9 cellular contexts compared by ENCODE assay signal in the genomic region with DNA sequence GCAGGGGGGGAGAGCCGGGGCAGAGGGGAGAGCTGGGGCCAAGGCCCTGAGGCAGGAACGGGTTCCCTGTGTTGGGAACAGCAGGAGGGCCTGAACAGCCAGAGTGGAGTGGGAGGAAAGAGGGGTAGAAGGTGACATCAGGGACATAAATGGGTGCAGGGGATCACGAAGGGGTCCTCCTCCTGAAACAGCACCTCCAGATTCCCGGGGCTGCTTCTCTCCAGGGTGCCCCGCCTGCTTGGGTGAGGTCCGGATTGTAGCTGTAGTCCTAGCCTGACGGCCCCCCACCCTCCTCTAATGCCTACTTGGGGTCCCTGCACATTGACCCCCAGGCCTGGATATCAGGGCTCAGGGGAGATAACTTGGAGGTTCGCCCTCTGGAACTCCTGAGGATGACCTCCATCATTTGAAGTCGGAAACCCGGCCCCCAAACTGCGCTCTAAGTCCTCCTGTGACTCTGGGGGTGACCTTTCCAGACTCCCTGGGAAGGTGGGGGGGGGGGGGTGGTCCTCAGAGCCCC. TPM values are rescaled to one million over a fixed set of nuclear protein-coding genes. Genes with fewer than 3 reads are reported as not detected.
A peak's percentile ranks its signal among the peaks of the same experiment; 100 is the strongest.
DNase-seq lines count a peak whose midpoint lies in the region; ATAC-seq and TF ChIP-seq lines count a peak whose summit lies in the region.
"Had no signal": no experiment of that assay in that cellular context is flagged by ENCODE, and none has a peak within 500 bp of the region (broad histone marks: within the 10 kb centered on the region; RNA-seq: fewer than 3 reads in every experiment).

No MANE protein-coding gene starts in this region.

- no peaks in the 10 kb centered on the region for H3K9me3 Mint-ChIP-seq in activated CD4-positive, alpha-beta T cell treated with anti-CD3 and anti-CD28 coated beads, Interleukin-2, amount 10 ng/mL, durations not matched to agents 7 days and 5 days
- no peaks in the 10 kb centered on the region for H3K9me3 Mint-ChIP-seq in activated naive CD8-positive, alpha-beta T cell treated with anti-CD3 and anti-CD28 coated beads, Interleukin-2, amount 10 ng/mL, durations not matched to agents 7 days and 5 days

- CTCF ChIA-PET in activated CD4-positive, alpha-beta T cell treated with anti-CD3 and anti-CD28 coated beads, Interleukin-2, amount 10 ng/mL, durations not matched to agents 7 days and 5 days (lab: Charles Lee) = no interaction called here

- H3K27me3 ChIP-seq in kidney epithelial cell (ENCODE audit: control insufficient read depth, insufficient read depth, low read length) = peaks cover 6% of the 10 kb centered on the region
- peaks cover 36% of the 10 kb centered on the region for H3K27me3 ChIP-seq in thymus (ENCODE audit: control insufficient read depth, insufficient read depth)

- H3K4me3 Mint-ChIP-seq in activated CD4-positive, alpha-beta T cell treated with anti-CD3 and anti-CD28 coated beads, Interleukin-2, amount 10 ng/mL, durations not matched to agents 7 days and 5 days = peak overlapping the region; percentile 13
- peak overlapping the region; percentile 16 for H3K4me3 Mint-ChIP-seq in activated naive CD8-positive, alpha-beta T cell treated with anti-CD3 and anti-CD28 coated beads, Interleukin-2, amount 10 ng/mL, durations not matched to agents 7 days and 5 days

- peaks cover 35% of the 10 kb centered on the region for H3K27me3 Mint-ChIP-seq in activated CD4-positive, alpha-beta T cell treated with anti-CD3 and anti-CD28 coated beads, Interleukin-2, amount 10 ng/mL, durations not matched to agents 7 days and 5 days
- peaks cover 20% of the 10 kb centered on the region for H3K27me3 Mint-ChIP-seq in activated naive CD8-positive, alpha-beta T cell treated with anti-CD3 and anti-CD28 coated beads, Interleukin-2, amount 10 ng/mL, durations not matched to agents 7 days and 5 days

- no peaks in the 10 kb centered on the region for H3K9me3 ChIP-seq in thymus (ENCODE audit: control insufficient read depth)

- DNase-seq in activated CD4-positive, alpha-beta T cell treated with anti-CD3 and anti-CD28 coated beads, Interleukin-2, amount 10 ng/mL, durations not matched to agents 7 days and 5 days = no peak
- DNase-seq in activated CD4-positive, alpha-beta T cell treated with anti-CD3 and anti-CD28 coated beads for 1 hour = no peak
- no peak for DNase-seq in activated naive CD8-positive, alpha-beta T cell treated with anti-CD3 and anti-CD28 coated beads, Interleukin-2, amount 10 ng/mL, durations not matched to agents 7 days and 5 days
- DNase-seq in kidney epithelial cell (ENCODE audit: low read depth) (no peak), ecto neural progenitor cell (ENCODE audit: low spot score) (no peak)
- DNase-seq in stimulated activated CD4-positive, alpha-beta T cell treated with anti-CD3 and anti-CD28 coated beads, Interleukin-2, amount 100 ng/mL, for 24 hours = no peak
- DNase-seq: DMS79 had no signal

- no peaks in the 10 kb centered on the region for H3K4me1 ChIP-seq in thymus (ENCODE audit: control insufficient read depth, insufficient read depth, low read length)

- peaks cover 2% of the 10 kb centered on the region for H3K36me3 ChIP-seq in kidney epithelial cell (ENCODE audit: control insufficient read depth, insufficient read depth, low read length)
- H3K36me3 ChIP-seq in thymus (ENCODE audit: control insufficient read depth, insufficient read depth) = peaks cover 28% of the 10 kb centered on the region

- peaks cover 6% of the 10 kb centered on the region for H3K4me1 Mint-ChIP-seq in activated CD4-positive, alpha-beta T cell treated with anti-CD3 and anti-CD28 coated beads, Interleukin-2, amount 10 ng/mL, durations not matched to agents 7 days and 5 days
- peaks cover 5% of the 10 kb centered on the region for H3K4me1 Mint-ChIP-seq in activated naive CD8-positive, alpha-beta T cell treated with anti-CD3 and anti-CD28 coated beads, Interleukin-2, amount 10 ng/mL, durations not matched to agents 7 days and 5 days

- H3K27ac Mint-ChIP-seq in activated CD4-positive, alpha-beta T cell treated with anti-CD3 and anti-CD28 coated beads, Interleukin-2, amount 10 ng/mL, durations not matched to agents 7 days and 5 days = no peak overlapping the region
- no peak overlapping the region for H3K27ac Mint-ChIP-seq in activated naive CD8-positive, alpha-beta T cell treated with anti-CD3 and anti-CD28 coated beads, Interleukin-2, amount 10 ng/mL, durations not matched to agents 7 days and 5 days

- TF ChIP-seq CTCF in kidney epithelial cell (IDR thresholded peaks at IDR 0.05; ENCODE audit: insufficient read depth, low read length, poor library complexity, severe bottlenecking) = no peak

- POLR2A ChIA-PET in activated CD4-positive, alpha-beta T cell treated with anti-CD3 and anti-CD28 coated beads, Interleukin-2, amount 10 ng/mL, durations not matched to agents 7 days and 5 days (lab: Charles Lee) = interaction anchor here (0.6 kb wide), 1 partner anchor 13 kb away, joined by 4 read pairs; no protein-coding TSS in a partner anchor
- POLR2A ChIA-PET in activated naive CD8-positive, alpha-beta T cell treated with anti-CD3 and anti-CD28 coated beads, Interleukin-2, amount 10 ng/mL, durations not matched to agents 7 days and 5 days (lab: Charles Lee) = interaction anchor here (1.0 kb wide), 2 partner anchors 16 to 182 kb away, joined by 4 read pairs; no protein-coding TSS in a partner anchor

- H3K27ac ChIP-seq in thymus (ENCODE audit: low read depth) = no peak overlapping the region

- ATAC-seq in activated naive CD8-positive, alpha-beta T cell treated with anti-CD3 and anti-CD28 coated beads, Interleukin-2, amount 10 ng/mL, durations not matched to agents 7 days and 5 days (ENCODE audit: low read depth) = peak; percentile 25
- no peak for ATAC-seq in HG03457 (IDR thresholded peaks at IDR 0.05; ENCODE audit: unreplicated experiment)

- H3K36me3 Mint-ChIP-seq in activated CD4-positive, alpha-beta T cell treated with anti-CD3 and anti-CD28 coated beads, Interleukin-2, amount 10 ng/mL, durations not matched to agents 7 days and 5 days (ENCODE audit: low read depth) = peaks cover 19% of the 10 kb centered on the region
- H3K36me3 Mint-ChIP-seq in activated naive CD8-positive, alpha-beta T cell treated with anti-CD3 and anti-CD28 coated beads, Interleukin-2, amount 10 ng/mL, durations not matched to agents 7 days and 5 days = peaks cover 8% of the 10 kb centered on the region

- H3K4me3 ChIP-seq in kidney epithelial cell (ENCODE audit: low read depth, low read length) (peak overlapping the region; percentile 12), thymus (ENCODE audit: low read length) (peak overlapping the region; percentile 42)

- 25% methylated on average over 11 of the region's 11 CpGs for WGBS in thymus

RNA-seq across cellular contexts. Expression of gene SCN1B, which starts 0.5 kb away (rescaled TPM):
- total RNA-seq in activated CD4-positive, alpha-beta T cell treated with anti-CD3 and anti-CD28 coated beads, Interleukin-2, amount 10 ng/mL, durations not matched to agents 7 days and 5 days = under 1 TPM; 0.50 to 0.97 TPM
- total RNA-seq in activated naive CD8-positive, alpha-beta T cell treated with anti-CD3 and anti-CD28 coated beads, Interleukin-2, amount 10 ng/mL, durations not matched to agents 7 days and 5 days = 1 to 10 TPM in 1 of 2 experiments, under 1 TPM in 1; 0.85 to 1.2 TPM
- 1.6 and 1.8 TPM in 2 replicates for total RNA-seq in kidney epithelial cell
- 3.4 TPM for polyA plus RNA-seq in thymus

RNA-seq across cellular contexts. Expression of gene HPN, which starts 11.7 kb away (rescaled TPM):
- not detected for total RNA-seq in activated CD4-positive, alpha-beta T cell treated with anti-CD3 and anti-CD28 coated beads, Interleukin-2, amount 10 ng/mL, durations not matched to agents 7 days and 5 days
- total RNA-seq in activated naive CD8-positive, alpha-beta T cell treated with anti-CD3 and anti-CD28 coated beads, Interleukin-2, amount 10 ng/mL, durations not matched to agents 7 days and 5 days = under 1 TPM in 1 of 2 experiments, not detected in 1; 0.20 TPM
- 1.6 and 2.3 TPM in 2 replicates for total RNA-seq in kidney epithelial cell
- polyA plus RNA-seq in thymus = 0.82 TPM

RNA-seq across cellular contexts. Expression of gene GRAMD1A, which starts 29.7 kb away (rescaled TPM):
- 100 to 1,000 TPM; 106 to 114 TPM for total RNA-seq in activated CD4-positive, alpha-beta T cell treated with anti-CD3 and anti-CD28 coated beads, Interleukin-2, amount 10 ng/mL, durations not matched to agents 7 days and 5 days
- total RNA-seq in activated naive CD8-positive, alpha-beta T cell treated with anti-CD3 and anti-CD28 coated beads, Interleukin-2, amount 10 ng/mL, durations not matched to agents 7 days and 5 days = 100 to 1,000 TPM; 173 to 187 TPM
- 88.0 and 104 TPM in 2 replicates for total RNA-seq in kidney epithelial cell
- 51.9 TPM for polyA plus RNA-seq in thymus
